23 cellular contexts compared by ENCODE assay signal in the genomic region with DNA sequence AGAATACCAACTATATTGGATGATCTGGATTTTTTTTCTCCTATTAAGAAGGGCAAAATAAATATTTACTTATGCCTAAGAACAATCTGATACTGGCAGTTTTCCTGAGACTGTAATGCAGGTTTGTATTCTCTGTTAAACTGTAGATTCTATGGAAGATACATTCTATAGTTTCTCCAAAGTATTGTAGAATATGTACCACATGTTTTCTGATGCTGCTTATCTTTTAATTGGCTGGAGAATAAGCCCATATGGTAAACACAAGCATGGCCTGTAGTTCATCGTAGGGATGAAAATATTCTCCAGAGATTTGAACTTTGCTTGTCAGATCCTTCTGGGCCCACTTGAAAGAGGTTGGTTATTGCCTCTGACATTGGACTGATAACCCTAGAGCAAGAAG.
"Had no signal": no experiment of that assay in that cellular context is flagged by ENCODE, and none has a peak within 500 bp of the region (broad histone marks: within the 10 kb centered on the region; RNA-seq: fewer than 3 reads in every experiment).

No MANE protein-coding gene starts in this region.

- DNase-seq: nephron progenitor cell; nucleus accumbens; pancreas; right cardiac atrium; right lobe of liver; sigmoid colon; small intestine; stimulated activated CD4-positive, alpha-beta T cell treated with anti-CD3 and anti-CD28 coated beads, Interleukin-15, amount 100 ng/mL, for 24 hours; stimulated activated CD4-positive, alpha-beta T cell treated with anti-CD3 and anti-CD28 coated beads, Interleukin-2, amount 100 ng/mL, for 24 hours; stimulated activated CD4-positive, alpha-beta T cell treated with anti-CD3 and anti-CD28 coated beads, Interleukin-2, amount 100 ng/mL, for 48 hours; stimulated activated CD4-positive, alpha-beta T cell treated with anti-CD3 and anti-CD28 coated beads, Interleukin-4, amount 100 ng/mL, for 24 hours; stimulated activated naive B cell treated with anti-CD40 and anti-IgM and Interleukin-4, amounts not matched to agents 10 μg/mL and 1 μg/mL and 100 μg/mL, for 72 hours; stimulated activated naive CD4-positive, alpha-beta T cell treated with Interleukin-2 at 50 U/mL for 16 hours; stomach; thyroid gland; trophoblast cell; upper lobe of left lung had no signal

- ATAC-seq: natural killer cell treated with Interleukin-12 subunit alpha and Interleukin-12 subunit beta and Interleukin-15 and Interleukin-18, amount 100 ng/mL, for 72 hours; pancreas; right cardiac atrium; right lobe of liver; stimulated activated effector memory CD8-positive, alpha-beta T cell treated with anti-CD3 and anti-CD28 coated beads, Interleukin-12 subunit alpha, Interleukin-12 subunit beta, amount 100 ng/mL, for 72 hours; stimulated activated naive B cell treated with anti-CD40 and anti-IgM and Interleukin-4, amounts not matched to agents 10 μg/mL and 1 μg/mL and 100 μg/mL, for 72 hours had no signal

- H3K4me3 ChIP-seq: pancreas, prostate gland, right lobe of liver, sigmoid colon, stomach, thoracic aorta, thyroid gland, tibial nerve, upper lobe of left lung, vagina had no signal
